ENCODE assay signal across 8 cellular contexts in the genomic region with DNA sequence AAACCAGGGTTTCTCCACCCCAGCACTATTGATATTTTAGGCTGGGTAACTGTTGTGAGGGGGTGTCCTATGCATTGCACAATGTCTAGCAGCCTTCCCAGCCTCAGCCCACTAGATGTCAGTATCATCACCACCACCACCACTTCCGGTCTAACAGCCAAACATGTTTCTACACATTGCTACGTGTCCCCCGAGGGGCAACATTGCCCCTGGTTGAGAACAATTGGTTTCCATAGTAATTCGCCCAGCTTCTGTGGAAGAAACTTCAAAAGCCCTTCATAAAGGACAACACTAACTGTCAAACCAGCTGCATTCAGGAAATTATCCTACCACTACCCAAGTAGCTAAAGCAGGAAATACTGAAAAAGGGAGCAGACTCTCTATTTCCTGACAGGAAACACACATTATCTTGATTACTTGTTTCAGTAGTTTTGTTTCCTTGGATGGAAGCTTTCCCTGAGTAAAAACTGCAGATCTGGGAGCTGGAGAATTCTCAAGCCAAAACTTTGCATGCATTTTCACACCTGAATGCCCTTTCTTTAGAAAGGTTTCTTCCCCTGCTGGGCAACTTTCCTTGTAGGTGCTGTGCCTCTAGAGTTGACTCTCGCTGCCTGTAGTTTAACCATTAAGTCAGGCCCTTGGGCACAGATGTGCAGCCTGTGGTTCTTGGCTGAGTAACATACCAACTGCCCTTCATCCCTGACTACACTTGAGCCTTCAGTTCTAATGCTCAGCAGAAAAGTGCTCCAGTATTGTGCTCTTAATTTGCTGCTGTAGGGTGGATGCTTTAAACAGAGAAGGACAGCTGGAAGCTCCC. TPM values are rescaled to one million over a fixed set of nuclear protein-coding genes. Genes with fewer than 3 reads are reported as not detected.
DNase-seq lines count a peak whose midpoint lies in the region; ATAC-seq lines count a peak whose summit lies in the region.

No MANE protein-coding gene starts in this region.

- CTCF ChIA-PET in T-cell (lab: Charles Lee): interaction anchor here (0.7 to 1.7 kb wide), 6 partner anchors 14 to 200 kb away, joined by 3 to 10 read pairs (median 3); no protein-coding TSS in a partner anchor

- no peaks in the 10 kb centered on the region for H3K36me3 Mint-ChIP-seq in T-cell

- POLR2A ChIA-PET in T-cell (lab: Charles Lee): no interaction called here

- peak; percentile 98 for ATAC-seq in GM21423 (IDR thresholded peaks at IDR 0.05; ENCODE audit: unreplicated experiment)
- peak; percentile 88 to 95 (median 93) for ATAC-seq in T-cell (replicated peaks in 1 of 4)
- peak; percentile 93 for ATAC-seq in left colon

- DNase-seq in EH (ENCODE audit: low read depth) (peak; percentile 50), HS-5 (ENCODE audit: low read depth) (peak; percentile 15), T-cell (peak; percentile 25 to 63 (median 41)), amniotic epithelial cell (ENCODE audit: low read depth) (peak; percentile 21), left colon (peak; percentile 31 to 47), HK-2 (ENCODE audit: unreplicated experiment) (no peak)
- peak; percentile 28 to 44 (median 38) for DNase-seq in stimulated activated CD4-positive, alpha-beta T cell treated with anti-CD3 and anti-CD28 coated beads, TNF-alpha, amount 100 ng/mL, for 48 hours (ENCODE audit: low read depth in 3 of 3)

- peak overlapping the region; percentile 36 to 74 (median 59) for H3K4me3 Mint-ChIP-seq in T-cell

- peaks cover under 1 to 2% of the 10 kb centered on the region in 2 donors for H3K27me3 Mint-ChIP-seq in T-cell

- no peaks in the 10 kb centered on the region for H3K9me3 Mint-ChIP-seq in T-cell

- intact Hi-C loops in left colon (cut with DNase I, micrococcal nuclease): no loop called here

- peak overlapping the region; percentile 90 to 91 for H3K27ac Mint-ChIP-seq in T-cell

- H3K4me1 Mint-ChIP-seq in T-cell: peaks cover 12 to 14% (median 13%) of the 10 kb centered on the region in 3 donors

RNA-seq across cellular contexts. Expression of a gene that starts 23.6 kb away (rescaled TPM):
- total RNA-seq in T-cell (under 1 TPM in 2 of 5 donors, not detected in 3; 0.03 TPM), left colon (under 1 TPM; 0.12 to 0.20 TPM)
